10 cellular contexts compared by ENCODE assay signal in the genomic region with DNA sequence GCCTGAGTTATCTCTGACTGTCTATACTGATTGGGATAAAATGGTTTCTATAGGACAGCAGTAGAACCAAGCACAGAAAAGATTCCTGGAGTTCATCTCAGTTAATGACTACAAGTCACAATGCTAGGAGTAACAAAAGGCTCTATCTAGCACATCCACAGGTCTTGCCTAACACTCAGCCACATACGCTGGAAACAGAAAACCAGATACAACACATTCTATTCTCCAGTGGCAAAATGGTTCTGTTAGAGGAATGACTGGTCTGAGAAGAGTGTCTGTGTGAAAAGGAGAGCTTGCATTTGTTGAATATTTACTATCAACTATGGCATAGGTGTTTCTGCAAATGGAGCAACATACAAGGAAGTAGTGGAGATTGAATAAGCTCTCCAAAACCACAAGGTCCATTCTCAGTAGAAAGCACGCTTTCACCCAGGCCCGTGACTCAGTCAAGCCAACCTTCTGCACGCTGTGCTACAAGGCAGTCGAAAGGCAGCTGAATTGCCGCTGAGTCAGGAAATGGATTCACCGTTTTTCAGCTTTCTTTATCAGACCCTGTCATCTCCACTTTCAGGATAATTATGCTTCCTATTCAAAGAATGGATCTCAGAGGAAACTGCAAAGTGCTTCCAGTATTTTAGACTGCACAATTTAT.
DNase-seq lines count a peak whose midpoint lies in the region; TF ChIP-seq lines count a peak whose summit lies in the region.
"Had no signal": no experiment of that assay in that cellular context is flagged by ENCODE, and none has a peak within 500 bp of the region (broad histone marks: within the 10 kb centered on the region; RNA-seq: fewer than 3 reads in every experiment).

No MANE protein-coding gene starts in this region.

- TF ChIP-seq CTCF in retinal pigment epithelial cell (conservative IDR thresholded peaks at IDR 0.05; ENCODE audit: low read depth, low read length): no peak

- H3K4me3 ChIP-seq in retinal pigment epithelial cell (ENCODE audit: low read length): peak overlapping the region; percentile 24
- H3K4me3 ChIP-seq: prostate gland had no signal

- peak; percentile 2 for DNase-seq in activated CD4-positive, alpha-beta T cell treated with anti-CD3 and anti-CD28 coated beads for 48 hours
- DNase-seq in activated CD4-positive, alpha-beta T cell treated with anti-CD3 and anti-CD28 coated beads for 4 hours: no peak
- DNase-seq in NOMO-1 (lab: John Stamatoyannopoulos, UW; ENCODE audit: unreplicated experiment in 2 of 2) (peak; percentile 16 to 63), dedifferentiated amniotic fluid mesenchymal stem cell (ENCODE audit: extremely low spot score) (peak; percentile 56), retinal pigment epithelial cell (ENCODE audit: low read depth) (peak; percentile 51), DMS114 treated with DMSO at 0.1 percent for 48 hours (lab: John Stamatoyannopoulos, UW; ENCODE audit: unreplicated experiment) (no peak), epidermal melanocyte (ENCODE audit: insufficient read length, low spot score) (no peak)
- no peak for DNase-seq in stimulated activated CD8-positive, alpha-beta memory T cell treated with anti-CD3 and anti-CD28 coated beads, Interleukin-4, amount 100 ng/mL, for 48 hours
- DNase-seq: NCI-H1092 treated with DMSO at 0.1 percent for 48 hours had no signal

Comparison
In these comparisons a context has a peak if more than half of its experiments do, and no peak if none do; other contexts are left out.
1. DNase-seq: peak in activated CD4-positive, alpha-beta T cell treated with anti-CD3 and anti-CD28 coated beads for 48 hours (single experiment), NOMO-1 (2 of 2), dedifferentiated amniotic fluid mesenchymal stem cell (single experiment) and retinal pigment epithelial cell (single experiment); none in activated CD4-positive, alpha-beta T cell treated with anti-CD3 and anti-CD28 coated beads for 4 hours (0 of 2), DMS114 treated with DMSO at 0.1 percent for 48 hours (single experiment), epidermal melanocyte (single experiment) and stimulated activated CD8-positive, alpha-beta memory T cell treated with anti-CD3 and anti-CD28 coated beads, Interleukin-4, amount 100 ng/mL, for 48 hours (single experiment).